ENCODE assay signal across 8 cellular contexts in genomic region chr7:73557397-73558257, GRCh38.
DNase-seq lines count a peak whose midpoint lies in the region; ATAC-seq lines count a peak whose summit lies in the region.

Gene BCL7B, minus strand, starts transcription at chr7:73557690. Its CDS starts 112 bp downstream, at chr7:73557578.

- peak; percentile 39 for ATAC-seq in HG02763 (IDR thresholded peaks at IDR 0.05; ENCODE audit: unreplicated experiment)

- peak; percentile 64 for DNase-seq in NCI-H1436 (lab: John Stamatoyannopoulos, UW)
- DNase-seq in NCI-H1436 treated with DMSO at 0.1 percent for 48 hours (lab: John Stamatoyannopoulos, UW): no peak
- peak; percentile 13 for DNase-seq in NCI-H1694 treated with DMSO at 0.1 percent for 48 hours (lab: John Stamatoyannopoulos, UW)
- DNase-seq in activated CD4-positive, CD25-positive, alpha-beta regulatory T cell (lab: John Stamatoyannopoulos, UW): peak; percentile 51 to 69 (median 58)
- DNase-seq in central memory CD4-positive, alpha-beta T cell: peak; percentile 81
- peak; percentile 85 for DNase-seq in islet precursor cell
- peak; percentile 74 for DNase-seq in stimulated activated CD4-positive, alpha-beta T cell treated with anti-CD3 and anti-CD28 coated beads, Interleukin-12 subunit alpha, Interleukin-12 subunit beta, amount 100 ng/mL, for 4 hours
